13 cellular contexts compared by ENCODE assay signal in genomic region chr6:105592329-105592728, GRCh38.
DNase-seq lines count a peak whose midpoint lies in the region; ATAC-seq, FAIRE-seq and TF ChIP-seq lines count a peak whose summit lies in the region.
"Had no signal": no experiment of that assay in that cellular context is flagged by ENCODE, and none has a peak within 500 bp of the region (broad histone marks: within the 10 kb centered on the region; RNA-seq: fewer than 3 reads in every experiment).

No MANE protein-coding gene starts in this region.

- peak overlapping the region; percentile 36 for H3K4me2 ChIP-seq in keratinocyte (ENCODE audit: control insufficient read depth, extremely low read depth, insufficient read depth, low read depth, low read length)

- H3K27ac ChIP-seq in keratinocyte (ENCODE audit: control insufficient read depth, insufficient read depth, low read length) (peak overlapping the region; percentile 74), right lobe of liver (no peak overlapping the region), ovary (no peak overlapping the region)

- dilution Hi-C loops in keratinocyte (cut with MboI; ENCODE audit: extremely low pct_ligation_motif_present, low sequenced_read_pairs): no loop called here

- peak; percentile 97 for FAIRE-seq in keratinocyte (lab: Jason Lieb, UNC)

- peak; percentile 43 for ATAC-seq in activated T-helper 17 cell treated with anti-CD3 and anti-CD28 coated beads, Interleukin-2, amount 50 U/mL, for 72 hours (replicated peaks)
- ATAC-seq in GM21390 (IDR thresholded peaks at IDR 0.05; ENCODE audit: unreplicated experiment) (no peak), right lobe of liver (no peak), HG03457 (IDR thresholded peaks at IDR 0.05; ENCODE audit: unreplicated experiment) (no peak)

- H3K9me3 ChIP-seq in keratinocyte (ENCODE audit: control insufficient read depth, low read depth, low read length) (no peaks in the 10 kb centered on the region), right lobe of liver (no peaks in the 10 kb centered on the region), ovary (no peaks in the 10 kb centered on the region)

- H4K20me1 ChIP-seq in keratinocyte (ENCODE audit: control insufficient read depth, extremely low read depth, insufficient read depth, low read length): no peaks in the 10 kb centered on the region

- TF ChIP-seq EP300 in ovary (IDR thresholded peaks at IDR 0.05): no peak

- H3K27ac Mint-ChIP-seq in HFFc6: peak overlapping the region; percentile 88
- H3K27ac Mint-ChIP-seq in activated T-helper 17 cell treated with anti-CD3 and anti-CD28 coated beads, Interleukin-2, amount 50 U/mL, for 72 hours: peak overlapping the region; percentile 43

- H3K27me3 Mint-ChIP-seq in HFFc6 (ENCODE audit: insufficient read depth): peaks cover 2% of the 10 kb centered on the region; the same call in 1 of the 2 replicates
- no peaks in the 10 kb centered on the region for H3K27me3 Mint-ChIP-seq in activated T-helper 17 cell treated with anti-CD3 and anti-CD28 coated beads, Interleukin-2, amount 50 U/mL, for 72 hours
- H3K27me3 Mint-ChIP-seq: CD4-positive, CD25-positive, alpha-beta regulatory T cell had no signal

- H3K27me3 ChIP-seq in keratinocyte (ENCODE audit: control insufficient read depth, extremely low read depth, insufficient read depth, low read length) (no peaks in the 10 kb centered on the region), right lobe of liver (no peaks in the 10 kb centered on the region), ovary (no peaks in the 10 kb centered on the region)

- H3K4me1 ChIP-seq in keratinocyte (ENCODE audit: control insufficient read depth, extremely low read depth, insufficient read depth, low read length) (peaks cover 72% of the 10 kb centered on the region), right lobe of liver (no peaks in the 10 kb centered on the region), ovary (ENCODE audit: insufficient read depth) (no peaks in the 10 kb centered on the region)

- H3K4me3 Mint-ChIP-seq in HFFc6: peak overlapping the region; percentile 29
- peak overlapping the region; percentile 0 for H3K4me3 Mint-ChIP-seq in activated T-helper 17 cell treated with anti-CD3 and anti-CD28 coated beads, Interleukin-2, amount 50 U/mL, for 72 hours
- H3K4me3 Mint-ChIP-seq: CD4-positive, CD25-positive, alpha-beta regulatory T cell; neural crest cell had no signal

- no peaks in the 10 kb centered on the region for H3K79me2 ChIP-seq in keratinocyte (ENCODE audit: control insufficient read depth, insufficient read depth, low read length)

- H3K9ac ChIP-seq in keratinocyte (ENCODE audit: control insufficient read depth, extremely low read depth, insufficient read depth, low read length): peak overlapping the region; percentile 46

- intact Hi-C loops in right lobe of liver (cut with DNase I): no loop called here
- intact Hi-C loops in ovary (cut with DNase I): no loop called here

- DNase-seq in AG09309 (ENCODE audit: low read depth): peak; percentile 90
- DNase-seq in HFFc6: peak; percentile 89
- peak; percentile 69 for DNase-seq in keratinocyte (ENCODE audit: low read depth, low spot score)
- DNase-seq in right lobe of liver: no peak
- DNase-seq in ovary: no peak
- DNase-seq: activated CD8-positive, alpha-beta memory T cell treated with anti-CD3 and anti-CD28 coated beads for 24 hours; CD4-positive, CD25-positive, alpha-beta regulatory T cell; NCI-H1048; NCI-H69 had no signal

- no peaks in the 10 kb centered on the region for H3K36me3 Mint-ChIP-seq in HFFc6 (ENCODE audit: low read depth)
- no peaks in the 10 kb centered on the region for H3K36me3 Mint-ChIP-seq in activated T-helper 17 cell treated with anti-CD3 and anti-CD28 coated beads, Interleukin-2, amount 50 U/mL, for 72 hours (ENCODE audit: low read depth)
- H3K36me3 Mint-ChIP-seq: CD4-positive, CD25-positive, alpha-beta regulatory T cell had no signal

- no peak for TF ChIP-seq CTCF in AG09309 (IDR thresholded peaks at IDR 0.05; ENCODE audit: control insufficient read depth, insufficient read depth, low read depth, low read length, missing control alignments)
- no peak for TF ChIP-seq CTCF in HFFc6 (IDR thresholded peaks at IDR 0.05)
- no peak for TF ChIP-seq CTCF in keratinocyte (optimal IDR thresholded peaks at IDR 0.05 in 1 of 3, IDR thresholded peaks at IDR 0.05 in 1 of 3, conservative IDR thresholded peaks at IDR 0.05 in 1 of 3; ENCODE audit: extremely low read depth in 1 of 3, insufficient read depth in 2 of 3, low read length in 3 of 3)
- no peak for TF ChIP-seq CTCF in right lobe of liver (IDR thresholded peaks at IDR 0.05)
- TF ChIP-seq CTCF in ovary (IDR thresholded peaks at IDR 0.05): no peak

- 79% methylated on average over 2 of the region's 2 CpGs for WGBS in right lobe of liver (ENCODE audit: insufficient coverage, low coverage, low lambda C conversion rate, missing lambda C conversion rate)
- WGBS in ovary, 3 donors: 58 to 84% (median 83%) methylated on average over 2 of the region's 2 CpGs

- no peaks in the 10 kb centered on the region for H3K9me1 ChIP-seq in keratinocyte (ENCODE audit: control insufficient read depth, extremely low read depth, insufficient read depth, low read length)

- TF ChIP-seq POLR2A in right lobe of liver (IDR thresholded peaks at IDR 0.05): no peak
- no peak for TF ChIP-seq POLR2A in ovary (IDR thresholded peaks at IDR 0.05)

- H3K9me3 Mint-ChIP-seq in HFFc6: no peaks in the 10 kb centered on the region
- H3K9me3 Mint-ChIP-seq in activated T-helper 17 cell treated with anti-CD3 and anti-CD28 coated beads, Interleukin-2, amount 50 U/mL, for 72 hours: no peaks in the 10 kb centered on the region

- H3K36me3 ChIP-seq in keratinocyte (ENCODE audit: control insufficient read depth in 2 of 2, extremely low read depth in 1 of 2, insufficient read depth in 2 of 2, low read length in 2 of 2): no peaks in the 10 kb centered on the region
- no peaks in the 10 kb centered on the region for H3K36me3 ChIP-seq in right lobe of liver
- H3K36me3 ChIP-seq in ovary: no peaks in the 10 kb centered on the region

- H2AFZ ChIP-seq in keratinocyte (ENCODE audit: control insufficient read depth, low read length): no peak overlapping the region

- peaks cover 93% of the 10 kb centered on the region for H3K4me1 Mint-ChIP-seq in HFFc6 (ENCODE audit: low read depth)
- peaks cover 24% of the 10 kb centered on the region for H3K4me1 Mint-ChIP-seq in activated T-helper 17 cell treated with anti-CD3 and anti-CD28 coated beads, Interleukin-2, amount 50 U/mL, for 72 hours

- H3K4me3 ChIP-seq in AG09309 (ENCODE audit: control insufficient read depth, low read depth, low read length) (no peak overlapping the region), keratinocyte (ENCODE audit: control insufficient read depth in 2 of 3, extremely low read depth in 1 of 3, insufficient read depth in 2 of 3, low read depth in 1 of 3, low read length in 3 of 3) (no peak overlapping the region), right lobe of liver (no peak overlapping the region), ovary (no peak overlapping the region)

Comparison
In these comparisons a context has a peak if more than half of its experiments do, and no peak if none do; other contexts are left out.
1. DNase-seq: peak in AG09309 (single experiment), HFFc6 (single experiment) and keratinocyte (single experiment); none in right lobe of liver (0 of 3) and ovary (0 of 5).